Comparison of ENCODE assay signal across 8 cellular contexts in genomic region chr11:65588199-65589054, GRCh38. TPM values are rescaled to one million over a fixed set of nuclear protein-coding genes. Genes with fewer than 3 reads are reported as not detected.
DNase-seq lines count a peak whose midpoint lies in the region; ATAC-seq and TF ChIP-seq lines count a peak whose summit lies in the region.

No MANE protein-coding gene starts in this region.

- peak; percentile 77 for DNase-seq in Right ventricle myocardium inferior (ENCODE audit: missing footprints)
- DNase-seq in cardiac septum (ENCODE audit: low spot score): no peak
- peak; percentile 2 for DNase-seq in NCI-H774 (lab: John Stamatoyannopoulos, UW)
- DNase-seq in activated CD8-positive, alpha-beta memory T cell treated with anti-CD3 and anti-CD28 coated beads, Interleukin-2, amount 50 U/mL, for 4 hours: peak; percentile 74
- DNase-seq in esophagus muscularis mucosa (ENCODE audit: extremely low spot score): no peak
- DNase-seq in ovary: peak in 3 of 5 donors; percentile 40 to 61 (median 57)
- no peak for DNase-seq in vagina (ENCODE audit: extremely low spot score in 2 of 2)

- TF ChIP-seq CTCF in esophagus muscularis mucosa (IDR thresholded peaks at IDR 0.05) (peak; percentile 32 to 66 (median 60)), ovary (IDR thresholded peaks at IDR 0.05) (peak in 2 of 3 donors; percentile 33 to 39), vagina (IDR thresholded peaks at IDR 0.05) (peak in 1 of 3 experiments; percentile 40)

- TF ChIP-seq POLR2A in esophagus muscularis mucosa (IDR thresholded peaks at IDR 0.05; ENCODE audit: low read depth) (no peak), ovary (IDR thresholded peaks at IDR 0.05) (no peak), vagina (IDR thresholded peaks at IDR 0.05) (no peak)

- H3K9me3 ChIP-seq in esophagus muscularis mucosa: no peaks in the 10 kb centered on the region
- H3K9me3 ChIP-seq in ovary: no peaks in the 10 kb centered on the region
- no peaks in the 10 kb centered on the region for H3K9me3 ChIP-seq in vagina

- intact Hi-C loops in Right ventricle myocardium inferior (cut with DNase I): loop anchor here (2.0 kb wide), 1 partner anchor 48 kb away; no protein-coding TSS in a partner anchor
- intact Hi-C loops in cardiac septum (cut with DNase I): loop anchor here (2.0 to 5.0 kb wide), 2 partner anchors 14 to 46 kb away; no protein-coding TSS in a partner anchor
- intact Hi-C loops in esophagus muscularis mucosa (cut with DNase I): no loop called here
- intact Hi-C loops in ovary (cut with DNase I): no loop called here
- intact Hi-C loops in vagina (cut with DNase I): no loop called here

- H3K4me1 ChIP-seq in esophagus muscularis mucosa (peaks cover 49 to 94% (median 85%) of the 10 kb centered on the region in 4 donors), ovary (ENCODE audit: insufficient read depth) (no peaks in the 10 kb centered on the region), vagina (peaks cover 22% of the 10 kb centered on the region)

- H3K4me3 ChIP-seq in esophagus muscularis mucosa (no peak overlapping the region), ovary (no peak overlapping the region), vagina (no peak overlapping the region)

- no peak for TF ChIP-seq EP300 in esophagus muscularis mucosa (IDR thresholded peaks at IDR 0.05)
- no peak for TF ChIP-seq EP300 in ovary (IDR thresholded peaks at IDR 0.05)

- H3K36me3 ChIP-seq in esophagus muscularis mucosa (peaks cover 48 to 82% (median 71%) of the 10 kb centered on the region in 4 donors), ovary (no peaks in the 10 kb centered on the region), vagina (peaks cover 0 to 17% of the 10 kb centered on the region in 2 donors)

- ATAC-seq in Right ventricle myocardium inferior (peak; percentile 51), HG02840 (IDR thresholded peaks at IDR 0.05; ENCODE audit: low FRiP score, unreplicated experiment) (peak; percentile 66)

- WGBS in esophagus muscularis mucosa: 45% methylated on average over 12 of the region's 13 CpGs
- 67 to 69% (median 69%) methylated on average over 13 of the region's 13 CpGs for WGBS in ovary, 3 donors

- no peaks in the 10 kb centered on the region for H3K27me3 ChIP-seq in esophagus muscularis mucosa
- no peaks in the 10 kb centered on the region for H3K27me3 ChIP-seq in ovary
- H3K27me3 ChIP-seq in vagina: no peaks in the 10 kb centered on the region

- H3K27ac ChIP-seq in esophagus muscularis mucosa (replicated peaks in 1 of 4) (peak overlapping the region; percentile 79 to 96 (median 82)), ovary (no peak overlapping the region), vagina (peak overlapping the region; percentile 51)

RNA-seq across cellular contexts. Expression of gene KCNK7, which starts 7.2 kb away (rescaled TPM):
- total RNA-seq in Right ventricle myocardium inferior (0.43 TPM), cardiac septum (1.5 TPM), esophagus muscularis mucosa (1 to 10 TPM in 3 of 4 donors, under 1 TPM in 1; 0.99 to 1.2 (median 1.2) TPM), ovary (1 to 10 TPM in 3 of 7 donors, under 1 TPM in 4; 0.65 to 4.0 (median 0.95) TPM), vagina (12.0 TPM)
- 1 to 10 TPM in 1 of 2 donors, not detected in 1; 1.5 TPM for polyA plus RNA-seq in ovary

RNA-seq across cellular contexts. Expression of gene EHBP1L1, which starts 12.6 kb away (rescaled TPM):
- 61.0 TPM for total RNA-seq in Right ventricle myocardium inferior
- total RNA-seq in cardiac septum: 174 TPM
- 100 to 1,000 TPM; 186 to 472 (median 293) TPM for total RNA-seq in esophagus muscularis mucosa
- 10 to 100 TPM; 21.7 to 63.0 (median 40.3) TPM for total RNA-seq in ovary
- 10 to 100 TPM; 24.5 to 42.4 TPM for polyA plus RNA-seq in ovary
- 123 TPM for total RNA-seq in vagina

RNA-seq across cellular contexts. Expression of gene FAM89B, which starts 16.1 kb away (rescaled TPM):
- total RNA-seq in Right ventricle myocardium inferior (45.1 TPM), cardiac septum (47.4 TPM), esophagus muscularis mucosa (10 to 100 TPM; 47.9 to 90.4 (median 75.0) TPM), ovary (10 to 100 TPM; 41.0 to 74.0 (median 53.3) TPM), vagina (62.4 TPM)
- 10 to 100 TPM in 1 of 2 donors, 1 to 10 TPM in 1; 1.9 to 47.8 TPM for polyA plus RNA-seq in ovary

RNA-seq across cellular contexts. Expression of gene ZNRD2, which starts 18.1 kb away (rescaled TPM):
- 23.3 TPM for total RNA-seq in Right ventricle myocardium inferior
- 28.3 TPM for total RNA-seq in cardiac septum
- total RNA-seq in esophagus muscularis mucosa: 10 to 100 TPM; 43.6 to 77.3 (median 63.3) TPM
- total RNA-seq in ovary: 10 to 100 TPM; 26.6 to 59.5 (median 39.2) TPM
- polyA plus RNA-seq in ovary: 10 to 100 TPM in 1 of 2 donors, 1 to 10 TPM in 1; 2.3 to 61.8 TPM
- total RNA-seq in vagina: 68.5 TPM

RNA-seq across cellular contexts. Expression of gene MAP3K11, which starts 25.6 kb away (rescaled TPM):
- total RNA-seq in Right ventricle myocardium inferior (40.0 TPM), cardiac septum (42.5 TPM), esophagus muscularis mucosa (10 to 100 TPM; 29.9 to 41.7 (median 37.6) TPM), ovary (10 to 100 TPM; 23.2 to 51.9 (median 46.0) TPM), vagina (38.1 TPM)
- 10 to 100 TPM in 1 of 2 donors, 1 to 10 TPM in 1; 6.7 to 27.9 TPM for polyA plus RNA-seq in ovary

Comparison
In these comparisons a context has a peak if more than half of its experiments do, and no peak if none do; other contexts are left out.
1. DNase-seq: peak in Right ventricle myocardium inferior (single experiment), NCI-H774 (single experiment), activated CD8-positive, alpha-beta memory T cell treated with anti-CD3 and anti-CD28 coated beads, Interleukin-2, amount 50 U/mL, for 4 hours (single experiment) and ovary (3 of 5); none in cardiac septum (single experiment), esophagus muscularis mucosa (single experiment) and vagina (0 of 2).
2. H3K27ac ChIP-seq: peak in esophagus muscularis mucosa (4 of 4) and vagina (single experiment); none in ovary (0 of 2).
3. intact Hi-C loops: an anchor here in Right ventricle myocardium inferior (2.0 kb wide) and cardiac septum (2.0 to 5.0 kb wide); none called in esophagus muscularis mucosa, ovary and vagina.